28 cellular contexts compared by ENCODE assay signal in the genomic region with DNA sequence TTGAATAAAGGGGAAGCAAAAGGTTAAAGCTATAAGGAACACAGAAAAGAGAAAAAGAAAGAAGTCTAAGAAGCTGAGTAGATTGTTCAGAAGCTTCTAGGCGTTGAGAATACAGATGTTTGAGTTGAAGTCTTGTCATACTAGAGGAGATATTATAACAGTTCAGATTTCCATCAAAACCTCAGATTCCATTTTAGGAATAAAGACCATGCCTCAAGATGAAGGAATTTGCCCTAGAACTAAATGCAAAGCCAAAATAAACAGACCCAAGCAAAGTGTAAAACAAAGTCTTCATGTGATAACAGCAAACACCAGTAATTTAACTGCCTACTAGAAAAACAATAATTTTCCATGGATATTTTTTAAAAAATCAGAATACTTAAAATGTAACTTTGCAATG.
"Had no signal": no experiment of that assay in that cellular context is flagged by ENCODE, and none has a peak within 500 bp of the region (broad histone marks: within the 10 kb centered on the region; RNA-seq: fewer than 3 reads in every experiment).

No MANE protein-coding gene starts in this region.

- H3K27ac ChIP-seq: dorsolateral prefrontal cortex, epithelial cell of prostate, foreskin keratinocyte, gastroesophageal sphincter, heart right ventricle, left lung, ovary, psoas muscle, sigmoid colon, spleen, testis, tibial artery had no signal

- FAIRE-seq: colon, islet of Langerhans had no signal

- H3K9me3 ChIP-seq: gastroesophageal sphincter, left lung, ovary, psoas muscle, sigmoid colon, spleen, testis, tibial artery had no signal

- H3K4me1 ChIP-seq: foreskin keratinocyte, gastroesophageal sphincter, heart right ventricle, left lung, psoas muscle, sigmoid colon, spleen, testis, tibial artery had no signal

- DNase-seq: dorsolateral prefrontal cortex; effector CD4-positive, alpha-beta T cell; foreskin keratinocyte; glutamatergic neuron; heart right ventricle; hippocampal formation; left cardiac atrium; left lung; mesendoderm; midbrain; naive thymus-derived CD4-positive, alpha-beta T cell; nephron progenitor cell; nucleus accumbens; ovary; posterior cingulate gyrus; psoas muscle; right cardiac atrium; sigmoid colon; spleen; stimulated activated CD4-positive, alpha-beta T cell treated with anti-CD3 and anti-CD28 coated beads, Interleukin-4, amount 100 ng/mL, for 4 hours; stimulated activated naive CD8-positive, alpha-beta T cell treated with anti-CD3 and anti-CD28 coated beads, Interleukin-15, Interleukin-2, amounts not matched to agents 100 U/mL and 50 U/mL, for 24 hours; substantia nigra; testis; tibial artery had no signal

- H3K4me3 ChIP-seq: dorsolateral prefrontal cortex, gastroesophageal sphincter, heart right ventricle, left lung, ovary, psoas muscle, sigmoid colon, spleen, testis, tibial artery had no signal

- H3K27me3 ChIP-seq: dorsolateral prefrontal cortex, foreskin keratinocyte, gastroesophageal sphincter, heart right ventricle, left lung, ovary, sigmoid colon, spleen, testis, tibial artery had no signal

- H3K36me3 ChIP-seq: gastroesophageal sphincter, heart right ventricle, left lung, ovary, sigmoid colon, spleen, tibial artery had no signal
